ENCODE assay signal across 8 cellular contexts in genomic region chr21:17512245-17513213, GRCh38. TPM values are rescaled to one million over a fixed set of nuclear protein-coding genes. Genes with fewer than 3 reads are reported as not detected.
A peak's percentile ranks its signal among the peaks of the same experiment; 100 is the strongest.
DNase-seq lines count a peak whose midpoint lies in the region; ATAC-seq and TF ChIP-seq lines count a peak whose summit lies in the region.

CXADR (plus strand) TSS chr21:17513043; CDS start chr21:17513130, 87 bp downstream.

- WGBS in esophagus squamous epithelium, 2 donors = 0% methylated on average over 2 to 5 of the region's 83 CpGs

- DNase-seq in Ammon's horn (ENCODE audit: low spot score) (peak; percentile 77), NCI-H82 (lab: John Stamatoyannopoulos, UW) (peak; percentile 93), esophagus squamous epithelium (lab: John Stamatoyannopoulos, UW) (no peak)
- peak; percentile 87 for DNase-seq in activated T-cell treated with anti-CD3 and anti-CD28 coated beads, Interleukin-2, amount 50 U/mL, for 24 hours
- DNase-seq in naive thymus-derived CD8-positive, alpha-beta T cell = peak; percentile 55 to 90 (median 82)
- DNase-seq in stimulated activated naive CD4-positive, alpha-beta T cell (lab: John Stamatoyannopoulos, UW) = peak; percentile 74 to 89 (median 78)

- H3K27ac Mint-ChIP-seq in activated T-cell treated with anti-CD3 and anti-CD28 coated beads, Interleukin-2, amount 50 U/mL, for 24 hours = no peak within 1 kb of the TSS
- H3K27ac Mint-ChIP-seq in naive thymus-derived CD8-positive, alpha-beta T cell = peak within 1 kb of the TSS; percentile 9 to 92 (median 80)

- no peaks in the 10 kb centered on the region for H3K9me3 Mint-ChIP-seq in activated T-cell treated with anti-CD3 and anti-CD28 coated beads, Interleukin-2, amount 50 U/mL, for 24 hours
- H3K9me3 Mint-ChIP-seq in naive thymus-derived CD8-positive, alpha-beta T cell = peaks cover 0 to 2% (median 0%) of the 10 kb centered on the region in 9 donors

- peaks cover 0 to 47% (median 0%) of the 10 kb centered on the region in 4 donors for H3K27me3 ChIP-seq in esophagus squamous epithelium

- no peaks in the 10 kb centered on the region for H3K9me3 ChIP-seq in esophagus squamous epithelium

- H3K27me3 Mint-ChIP-seq in activated T-cell treated with anti-CD3 and anti-CD28 coated beads, Interleukin-2, amount 50 U/mL, for 24 hours = peaks cover 22% of the 10 kb centered on the region
- peaks cover 6 to 31% (median 9%) of the 10 kb centered on the region in 5 donors for H3K27me3 Mint-ChIP-seq in naive thymus-derived CD8-positive, alpha-beta T cell

- peak in 3 of 4 donors; percentile 63 to 92 (median 82) for TF ChIP-seq POLR2A in esophagus squamous epithelium (IDR thresholded peaks at IDR 0.05)

- peaks cover 17% of the 10 kb centered on the region for H3K4me1 Mint-ChIP-seq in activated T-cell treated with anti-CD3 and anti-CD28 coated beads, Interleukin-2, amount 50 U/mL, for 24 hours (ENCODE audit: low read depth)
- peaks cover 5 to 27% (median 20%) of the 10 kb centered on the region in 4 donors for H3K4me1 Mint-ChIP-seq in naive thymus-derived CD8-positive, alpha-beta T cell

- peaks cover 13 to 64% (median 14%) of the 10 kb centered on the region in 3 donors for H3K4me1 ChIP-seq in esophagus squamous epithelium

- no peaks in the 10 kb centered on the region for H3K36me3 Mint-ChIP-seq in activated T-cell treated with anti-CD3 and anti-CD28 coated beads, Interleukin-2, amount 50 U/mL, for 24 hours (ENCODE audit: low read depth)
- no peaks in the 10 kb centered on the region for H3K36me3 Mint-ChIP-seq in naive thymus-derived CD8-positive, alpha-beta T cell

- H3K4me3 Mint-ChIP-seq in activated T-cell treated with anti-CD3 and anti-CD28 coated beads, Interleukin-2, amount 50 U/mL, for 24 hours = peak within 1 kb of the TSS; percentile 83
- H3K4me3 Mint-ChIP-seq in naive thymus-derived CD8-positive, alpha-beta T cell = peak within 1 kb of the TSS; percentile 88 to 94 (median 90)

- ATAC-seq in GM19351 (IDR thresholded peaks at IDR 0.05; ENCODE audit: unreplicated experiment) (peak; percentile 93), HG03469 (IDR thresholded peaks at IDR 0.05; ENCODE audit: unreplicated experiment) (peak; percentile 76)
- ATAC-seq in naive thymus-derived CD8-positive, alpha-beta T cell = peak; percentile 78 to 83

- POLR2A ChIA-PET in naive thymus-derived CD8-positive, alpha-beta T cell (lab: Charles Lee) = interaction anchor here (0.5 to 0.8 kb wide), 3 partner anchors 53 to 306 kb away, joined by 3 to 6 read pairs (median 3); partner anchors contain the start of gene C21orf91

- intact Hi-C loops in esophagus squamous epithelium (cut with DNase I) = no loop called here

- H3K27ac ChIP-seq in esophagus squamous epithelium = peak within 1 kb of the TSS; percentile 77 to 95 (median 88)

- peak in 5 of 6 experiments; percentile 28 to 65 (median 53) for TF ChIP-seq CTCF in esophagus squamous epithelium (IDR thresholded peaks at IDR 0.05)

- H3K36me3 ChIP-seq in esophagus squamous epithelium = no peaks in the 10 kb centered on the region

- peak within 1 kb of the TSS; percentile 59 to 79 (median 74) for H3K4me3 ChIP-seq in esophagus squamous epithelium

RNA-seq across cellular contexts. Expression of gene CXADR, which starts in this region (rescaled TPM):
- 10 to 100 TPM; 41.2 to 74.8 (median 47.9) TPM for total RNA-seq in esophagus squamous epithelium
- total RNA-seq in naive thymus-derived CD8-positive, alpha-beta T cell = under 1 TPM; 0.99 TPM
- under 1 TPM; 0.20 to 0.99 (median 0.66) TPM for polyA plus RNA-seq in naive thymus-derived CD8-positive, alpha-beta T cell

Comparison
In these comparisons a context has a peak if more than half of its experiments do, and no peak if none do; other contexts are left out.
1. RNA of gene CXADR (total RNA-seq): 41.2 to 74.8 TPM in esophagus squamous epithelium; 0.99 TPM in naive thymus-derived CD8-positive, alpha-beta T cell; every median in the first group is over 10 times any median in the second.
2. Peak in DNase-seq and ATAC-seq in naive thymus-derived CD8-positive, alpha-beta T cell; RNA of the gene not detected or under 1 TPM.
3. Peak in every context shown above with its lines, with median percentiles within 50 percentile points of each other: ATAC-seq.